In genomic region chr9:78539188-78539587, GRCh38 we compare ENCODE assay signal across 23 cellular contexts.
"Had no signal": no experiment of that assay in that cellular context is flagged by ENCODE, and none has a peak within 500 bp of the region (broad histone marks: within the 10 kb centered on the region; RNA-seq: fewer than 3 reads in every experiment).

No MANE protein-coding gene starts in this region.

- H3K9me3 Mint-ChIP-seq: activated CD4-positive, alpha-beta T cell treated with anti-CD3 and anti-CD28 coated beads, Interleukin-2, amount 10 ng/mL, durations not matched to agents 7 days and 5 days; T-helper 1 cell treated with Interleukin-12 subunit alpha and Interleukin-12 subunit beta and Interleukin-4 antibody, amounts not matched to agents 30 μg/mL and 1 μg/mL, for 36 hours had no signal

- H3K36me3 Mint-ChIP-seq: activated naive CD8-positive, alpha-beta T cell; naive B cell had no signal

- H3K9me3 ChIP-seq: adrenal gland, ascending aorta, upper lobe of right lung had no signal

- H3K27ac Mint-ChIP-seq: activated CD4-positive, alpha-beta T cell treated with anti-CD3 and anti-CD28 coated beads, Interleukin-2, amount 10 ng/mL, durations not matched to agents 7 days and 5 days; activated CD8-positive, alpha-beta T cell treated with anti-CD3 and anti-CD28 coated beads, Interleukin-2, amount 10 ng/mL, durations not matched to agents 7 days and 5 days; activated naive CD8-positive, alpha-beta T cell; T-helper 1 cell treated with Interleukin-12 subunit alpha and Interleukin-12 subunit beta and Interleukin-4 antibody, amounts not matched to agents 30 μg/mL and 1 μg/mL, for 36 hours had no signal

- H3K27me3 Mint-ChIP-seq: activated CD4-positive, alpha-beta T cell treated with anti-CD3 and anti-CD28 coated beads, Interleukin-2, amount 10 ng/mL, durations not matched to agents 7 days and 5 days had no signal

- DNase-seq: activated CD4-positive, alpha-beta T cell treated with anti-CD3 and anti-CD28 coated beads, Interleukin-2, amount 10 ng/mL, durations not matched to agents 7 days and 5 days; activated CD4-positive, CD25-positive, alpha-beta regulatory T cell treated with anti-CD3 and anti-CD28 coated beads, Interleukin-2, amount 50 U/mL, for 72 hours; activated CD8-positive, alpha-beta T cell treated with anti-CD3 and anti-CD28 coated beads, Interleukin-2, amount 10 ng/mL, durations not matched to agents 7 days and 5 days; activated T-cell treated with anti-CD3 and anti-CD28 coated beads, Interleukin-2, amount 50 U/mL, for 1 hour; caudate nucleus; dermis blood vessel endothelial cell; effector CD8-positive, alpha-beta T cell; hippocampal formation; left lung; naive B cell; nucleus accumbens; stimulated activated CD4-positive, alpha-beta T cell treated with anti-CD3 and anti-CD28 coated beads, Interleukin-4, amount 100 ng/mL, for 24 hours; stimulated activated naive CD8-positive, alpha-beta T cell treated with anti-CD3 and anti-CD28 coated beads, Interleukin-15, Interleukin-2, amounts not matched to agents 100 U/mL and 50 U/mL, for 24 hours; upper lobe of right lung; WERI-Rb-1 had no signal

- H3K4me1 Mint-ChIP-seq: activated CD4-positive, alpha-beta T cell treated with anti-CD3 and anti-CD28 coated beads, Interleukin-2, amount 10 ng/mL, durations not matched to agents 7 days and 5 days; naive B cell had no signal

- H3K27me3 ChIP-seq: adrenal gland, ascending aorta, brain microvascular endothelial cell, left lung, upper lobe of right lung had no signal

- H3K4me3 ChIP-seq: adrenal gland, ascending aorta, left lung, lung, upper lobe of right lung had no signal

- H3K36me3 ChIP-seq: adrenal gland, ascending aorta, brain microvascular endothelial cell, left lung, upper lobe of right lung, WERI-Rb-1 had no signal

- ATAC-seq: activated CD8-positive, alpha-beta T cell treated with anti-CD3 and anti-CD28 coated beads, Interleukin-2, amount 10 ng/mL, durations not matched to agents 7 days and 5 days; esophagus mucosa; left lung; sciatic nerve; stimulated activated naive CD8-positive, alpha-beta T cell treated with anti-CD3 and anti-CD28 coated beads, Interleukin-15, Interleukin-2, amounts not matched to agents 100 U/mL and 50 U/mL, for 24 hours; upper lobe of right lung had no signal

- H3K4me3 Mint-ChIP-seq: activated CD4-positive, alpha-beta T cell treated with anti-CD3 and anti-CD28 coated beads, Interleukin-2, amount 10 ng/mL, durations not matched to agents 7 days and 5 days; activated CD8-positive, alpha-beta T cell treated with anti-CD3 and anti-CD28 coated beads, Interleukin-2, amount 10 ng/mL, durations not matched to agents 7 days and 5 days; activated naive CD8-positive, alpha-beta T cell; naive B cell; T-helper 1 cell treated with Interleukin-12 subunit alpha and Interleukin-12 subunit beta and Interleukin-4 antibody, amounts not matched to agents 30 μg/mL and 1 μg/mL, for 36 hours had no signal

- H3K27ac ChIP-seq: adrenal gland, ascending aorta, brain microvascular endothelial cell, left lung, upper lobe of right lung, WERI-Rb-1 had no signal

- H3K4me1 ChIP-seq: adrenal gland, ascending aorta, left lung, upper lobe of right lung had no signal
